ENCODE assay signal across 1 cellular context in genomic region chr20:60097285-60097684, GRCh38.
TF ChIP-seq lines count a peak whose summit lies in the region.

No MANE protein-coding gene starts in this region.

TF ChIP-seq in HepG2, 621 proteins besides CTCF, POLR2A, EP300 and RAD21 (continued from another document):
- TF ChIP-seq, protein P1, sequence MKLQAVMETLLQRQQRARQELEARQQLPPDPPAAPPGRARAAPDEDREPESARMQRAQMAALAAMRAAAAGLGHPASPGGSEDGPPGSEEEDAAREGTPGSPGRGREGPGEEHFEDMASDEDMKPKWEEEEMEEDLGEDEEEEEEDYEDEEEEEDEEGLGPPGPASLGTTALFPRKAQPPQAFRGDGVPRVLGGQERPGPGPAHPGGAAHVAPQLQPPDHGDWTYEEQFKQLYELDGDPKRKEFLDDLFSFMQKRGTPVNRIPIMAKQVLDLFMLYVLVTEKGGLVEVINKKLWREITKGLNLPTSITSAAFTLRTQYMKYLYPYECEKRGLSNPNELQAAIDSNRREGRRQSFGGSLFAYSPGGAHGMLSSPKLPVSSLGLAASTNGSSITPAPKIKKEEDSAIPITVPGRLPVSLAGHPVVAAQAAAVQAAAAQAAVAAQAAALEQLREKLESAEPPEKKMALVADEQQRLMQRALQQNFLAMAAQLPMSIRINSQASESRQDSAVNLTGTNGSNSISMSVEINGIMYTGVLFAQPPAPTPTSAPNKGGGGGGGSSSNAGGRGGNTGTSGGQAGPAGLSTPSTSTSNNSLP (IDR thresholded peaks at IDR 0.05; ENCODE audit: low read depth, low read length), result no peak
- TF ChIP-seq, protein P2, sequence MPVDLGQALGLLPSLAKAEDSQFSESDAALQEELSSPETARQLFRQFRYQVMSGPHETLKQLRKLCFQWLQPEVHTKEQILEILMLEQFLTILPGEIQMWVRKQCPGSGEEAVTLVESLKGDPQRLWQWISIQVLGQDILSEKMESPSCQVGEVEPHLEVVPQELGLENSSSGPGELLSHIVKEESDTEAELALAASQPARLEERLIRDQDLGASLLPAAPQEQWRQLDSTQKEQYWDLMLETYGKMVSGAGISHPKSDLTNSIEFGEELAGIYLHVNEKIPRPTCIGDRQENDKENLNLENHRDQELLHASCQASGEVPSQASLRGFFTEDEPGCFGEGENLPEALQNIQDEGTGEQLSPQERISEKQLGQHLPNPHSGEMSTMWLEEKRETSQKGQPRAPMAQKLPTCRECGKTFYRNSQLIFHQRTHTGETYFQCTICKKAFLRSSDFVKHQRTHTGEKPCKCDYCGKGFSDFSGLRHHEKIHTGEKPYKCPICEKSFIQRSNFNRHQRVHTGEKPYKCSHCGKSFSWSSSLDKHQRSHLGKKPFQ (CRISPR knock-in tag; IDR thresholded peaks at IDR 0.05; ENCODE audit: insufficient replicate concordance), result no peak
